9 cellular contexts compared by ENCODE assay signal in genomic region chr6:89944826-89945407, GRCh38. TPM values are rescaled to one million over a fixed set of nuclear protein-coding genes. Genes with fewer than 3 reads are reported as not detected.
DNase-seq lines count a peak whose midpoint lies in the region; ATAC-seq and TF ChIP-seq lines count a peak whose summit lies in the region.
"Had no signal": no experiment of that assay in that cellular context is flagged by ENCODE, and none has a peak within 500 bp of the region (broad histone marks: within the 10 kb centered on the region; RNA-seq: fewer than 3 reads in every experiment).

No MANE protein-coding gene starts in this region.

- H3K27ac Mint-ChIP-seq in CD4-positive, CD25-positive, alpha-beta regulatory T cell = peak overlapping the region in 2 of 3 donors; percentile 5 to 11
- peak overlapping the region; percentile 50 for H3K27ac Mint-ChIP-seq in activated B cell treated with CpG ODN at 0.5 μM for 24 hours

- H3K4me3 ChIP-seq in CD4-positive, CD25-positive, alpha-beta regulatory T cell (ENCODE audit: low read depth, low read length) = no peak overlapping the region
- H3K4me3 ChIP-seq in HFF-Myc (replicated peaks; ENCODE audit: low read depth, low read length) = no peak overlapping the region

- H3K36me3 ChIP-seq in CD4-positive, CD25-positive, alpha-beta regulatory T cell (ENCODE audit: control insufficient read depth, insufficient read depth, low read length) = no peaks in the 10 kb centered on the region

- CTCF ChIA-PET in activated B cell treated with CpG ODN at 0.5 μM for 24 hours (lab: Charles Lee) = interaction anchor here (1.0 to 9.4 kb wide), 5 partner anchors 271 to 533 kb away, joined by 3 to 260 read pairs (median 4); no protein-coding TSS in a partner anchor

- no peak overlapping the region for H3K27ac ChIP-seq in CD4-positive, CD25-positive, alpha-beta regulatory T cell (ENCODE audit: insufficient read depth, low read length, poor library complexity, severe bottlenecking)
- H3K27ac ChIP-seq in substantia nigra (ENCODE audit: low read depth, low read length, poor library complexity, severe bottlenecking) = no peak overlapping the region

- H3K9me3 ChIP-seq in CD4-positive, CD25-positive, alpha-beta regulatory T cell (ENCODE audit: control insufficient read depth in 2 of 2, low read length in 2 of 2) = no peaks in the 10 kb centered on the region

- peaks cover 7 to 33% (median 16%) of the 10 kb centered on the region in 4 donors for H3K4me1 Mint-ChIP-seq in CD4-positive, CD25-positive, alpha-beta regulatory T cell
- peaks cover 13% of the 10 kb centered on the region for H3K4me1 Mint-ChIP-seq in activated B cell treated with CpG ODN at 0.5 μM for 24 hours

- intact Hi-C loops in activated B cell treated with CpG ODN at 0.5 μM for 24 hours (cut with micrococcal nuclease) = loop anchor here (1.0 to 10.0 kb wide), 4 partner anchors 130 to 534 kb away; no protein-coding TSS in a partner anchor

- H3K4me1 ChIP-seq in CD4-positive, CD25-positive, alpha-beta regulatory T cell (ENCODE audit: control insufficient read depth, insufficient read depth, low read length, poor library complexity, severe bottlenecking) = no peaks in the 10 kb centered on the region

- H3K36me3 Mint-ChIP-seq in CD4-positive, CD25-positive, alpha-beta regulatory T cell = peaks cover 20% of the 10 kb centered on the region
- H3K36me3 Mint-ChIP-seq in activated B cell treated with CpG ODN at 0.5 μM for 24 hours (ENCODE audit: low read depth) = peaks cover 86% of the 10 kb centered on the region

- no peak overlapping the region for H3K4me3 Mint-ChIP-seq in CD4-positive, CD25-positive, alpha-beta regulatory T cell
- no peak overlapping the region for H3K4me3 Mint-ChIP-seq in activated B cell treated with CpG ODN at 0.5 μM for 24 hours

- TF ChIP-seq CTCF in HFF-Myc (IDR thresholded peaks at IDR 0.05; ENCODE audit: low read depth, low read length, missing control alignments) (peak; percentile 41), activated B cell treated with CpG ODN at 0.5 μM for 24 hours (IDR thresholded peaks at IDR 0.05) (no peak)

- ATAC-seq in CD4-positive, CD25-positive, alpha-beta regulatory T cell (ENCODE audit: low read depth in 2 of 2) = no peak
- ATAC-seq in activated B cell treated with CpG ODN at 0.5 μM for 24 hours (ENCODE audit: low read depth) (no peak), HG03097 (IDR thresholded peaks at IDR 0.05; ENCODE audit: low FRiP score, unreplicated experiment) (no peak), GM21423 (IDR thresholded peaks at IDR 0.05; ENCODE audit: unreplicated experiment) (no peak)

- peaks cover 0 to 4% (median 0%) of the 10 kb centered on the region in 7 donors for H3K9me3 Mint-ChIP-seq in CD4-positive, CD25-positive, alpha-beta regulatory T cell
- H3K9me3 Mint-ChIP-seq in activated B cell treated with CpG ODN at 0.5 μM for 24 hours = no peaks in the 10 kb centered on the region

- H3K27me3 ChIP-seq in CD4-positive, CD25-positive, alpha-beta regulatory T cell (ENCODE audit: control insufficient read depth, insufficient read depth, low read length) = no peaks in the 10 kb centered on the region

- POLR2A ChIA-PET in activated B cell treated with CpG ODN at 0.5 μM for 24 hours (lab: Charles Lee) = no interaction called here

- H3K27me3 Mint-ChIP-seq in CD4-positive, CD25-positive, alpha-beta regulatory T cell = peaks cover 17% of the 10 kb centered on the region
- H3K27me3 Mint-ChIP-seq in activated B cell treated with CpG ODN at 0.5 μM for 24 hours = no peaks in the 10 kb centered on the region

- peak in 2 of 3 donors; percentile 41 to 52 for DNase-seq in CD4-positive, CD25-positive, alpha-beta regulatory T cell
- DNase-seq in HFF-Myc (ENCODE audit: extremely low read depth, low read depth) = no peak
- no peak for DNase-seq in activated B cell treated with CpG ODN at 0.5 μM for 24 hours
- peak; percentile 32 for DNase-seq in kidney tubule cell (ENCODE audit: low spot score)
- no peak for DNase-seq in substantia nigra (lab: John Stamatoyannopoulos, UW)
- DNase-seq in HT-29 (ENCODE audit: low spot score) = no peak
- DNase-seq: SHP77 treated with DMSO at 0.1 percent for 48 hours had no signal

RNA-seq across cellular contexts. Expression of gene GJA10, which starts 50.6 kb away (rescaled TPM):
- not detected for total RNA-seq in CD4-positive, CD25-positive, alpha-beta regulatory T cell
- not detected for polyA plus RNA-seq in CD4-positive, CD25-positive, alpha-beta regulatory T cell
- not detected in 2 replicates for total RNA-seq in activated B cell treated with CpG ODN at 0.5 μM for 24 hours
- total RNA-seq in HT-29 (2014; rRNA removed; shearing (Covaris generic)) = not detected in 2 replicates

Comparison
In these comparisons a context has a peak if more than half of its experiments do, and no peak if none do; other contexts are left out.
1. DNase-seq: peak in CD4-positive, CD25-positive, alpha-beta regulatory T cell (2 of 3) and kidney tubule cell (single experiment); none in HFF-Myc (single experiment), activated B cell treated with CpG ODN at 0.5 μM for 24 hours (single experiment), substantia nigra (0 of 49) and HT-29 (single experiment).